Comparison of ENCODE assay signal across 8 cellular contexts in genomic region chr15:38072007-38072506, GRCh38.
DNase-seq lines count a peak whose midpoint lies in the region; ATAC-seq, FAIRE-seq and TF ChIP-seq lines count a peak whose summit lies in the region.

No MANE protein-coding gene starts in this region.

- ATAC-seq in HG03066 (IDR thresholded peaks at IDR 0.05; ENCODE audit: low read depth, unreplicated experiment): peak; percentile 16
- peak; percentile 11 for ATAC-seq in activated naive CD8-positive, alpha-beta T cell treated with anti-CD3 and anti-CD28 coated beads, Interleukin-2, amount 10 ng/mL, durations not matched to agents 7 days and 5 days (ENCODE audit: low read depth)
- ATAC-seq in stimulated activated naive CD8-positive, alpha-beta T cell treated with anti-CD3 and anti-CD28 coated beads, Interleukin-15, amount 100 ng/mL, for 72 hours: peak; percentile 34

- H3K4me3 ChIP-seq in GM12865 (ENCODE audit: low read depth, low read length): peak overlapping the region; percentile 63
- peak overlapping the region; percentile 76 for H3K4me3 ChIP-seq in iPS-18a (ENCODE audit: low read length)

- H3K9me3 ChIP-seq in iPS-18a (ENCODE audit: control insufficient read depth, low read depth, low read length): no peaks in the 10 kb centered on the region

- peaks cover 61% of the 10 kb centered on the region for H3K27me3 ChIP-seq in iPS-18a (ENCODE audit: control insufficient read depth, insufficient read depth, low read length)

- POLR2A ChIA-PET in activated naive CD8-positive, alpha-beta T cell treated with anti-CD3 and anti-CD28 coated beads, Interleukin-2, amount 10 ng/mL, durations not matched to agents 7 days and 5 days (lab: Charles Lee): no interaction called here

- no peaks in the 10 kb centered on the region for H3K36me3 ChIP-seq in iPS-18a (ENCODE audit: control insufficient read depth, low read depth, low read length)

- H3K27ac ChIP-seq in iPS-18a (ENCODE audit: low read length): no peak overlapping the region

- no peaks in the 10 kb centered on the region for H3K36me3 Mint-ChIP-seq in activated naive CD8-positive, alpha-beta T cell treated with anti-CD3 and anti-CD28 coated beads, Interleukin-2, amount 10 ng/mL, durations not matched to agents 7 days and 5 days

- no peaks in the 10 kb centered on the region for H3K9me3 Mint-ChIP-seq in activated naive CD8-positive, alpha-beta T cell treated with anti-CD3 and anti-CD28 coated beads, Interleukin-2, amount 10 ng/mL, durations not matched to agents 7 days and 5 days
- no peaks in the 10 kb centered on the region for H3K9me3 Mint-ChIP-seq in stimulated activated naive CD8-positive, alpha-beta T cell treated with anti-CD3 and anti-CD28 coated beads, Interleukin-15, amount 100 ng/mL, for 72 hours

- H3K4me1 Mint-ChIP-seq in activated naive CD8-positive, alpha-beta T cell treated with anti-CD3 and anti-CD28 coated beads, Interleukin-2, amount 10 ng/mL, durations not matched to agents 7 days and 5 days: peaks cover 27% of the 10 kb centered on the region
- H3K4me1 Mint-ChIP-seq in stimulated activated naive CD8-positive, alpha-beta T cell treated with anti-CD3 and anti-CD28 coated beads, Interleukin-15, amount 100 ng/mL, for 72 hours: peaks cover 43% of the 10 kb centered on the region

- peaks cover 57% of the 10 kb centered on the region for H3K27me3 Mint-ChIP-seq in activated naive CD8-positive, alpha-beta T cell treated with anti-CD3 and anti-CD28 coated beads, Interleukin-2, amount 10 ng/mL, durations not matched to agents 7 days and 5 days
- H3K27me3 Mint-ChIP-seq in stimulated activated naive CD8-positive, alpha-beta T cell treated with anti-CD3 and anti-CD28 coated beads, Interleukin-15, amount 100 ng/mL, for 72 hours: peaks cover 92% of the 10 kb centered on the region

- FAIRE-seq in D721Med (lab: Jason Lieb, UNC): no peak

- H3K9ac ChIP-seq in iPS-18a (ENCODE audit: low read length): peak overlapping the region; percentile 88

- peak overlapping the region; percentile 47 for H3K27ac Mint-ChIP-seq in activated naive CD8-positive, alpha-beta T cell treated with anti-CD3 and anti-CD28 coated beads, Interleukin-2, amount 10 ng/mL, durations not matched to agents 7 days and 5 days
- peak overlapping the region in 1 of 2 donors; percentile 65 for H3K27ac Mint-ChIP-seq in stimulated activated naive CD8-positive, alpha-beta T cell treated with anti-CD3 and anti-CD28 coated beads, Interleukin-15, amount 100 ng/mL, for 72 hours

- no peak for DNase-seq in GM12865 (ENCODE audit: low read depth)
- no peak for DNase-seq in activated naive CD8-positive, alpha-beta T cell treated with anti-CD3 and anti-CD28 coated beads, Interleukin-2, amount 10 ng/mL, durations not matched to agents 7 days and 5 days
- DNase-seq in stimulated activated naive CD8-positive, alpha-beta T cell treated with anti-CD3 and anti-CD28 coated beads, Interleukin-15, amount 100 ng/mL, for 72 hours: no peak
- DNase-seq in SHP77 treated with DMSO at 0.1 percent for 48 hours (lab: John Stamatoyannopoulos, UW): no peak
- DNase-seq in D721Med (ENCODE audit: insufficient read length, low spot score): no peak
- DNase-seq in AG20443 (ENCODE audit: low spot score): no peak

- H3K4me3 Mint-ChIP-seq in activated naive CD8-positive, alpha-beta T cell treated with anti-CD3 and anti-CD28 coated beads, Interleukin-2, amount 10 ng/mL, durations not matched to agents 7 days and 5 days: peak overlapping the region; percentile 75
- H3K4me3 Mint-ChIP-seq in stimulated activated naive CD8-positive, alpha-beta T cell treated with anti-CD3 and anti-CD28 coated beads, Interleukin-15, amount 100 ng/mL, for 72 hours: peak overlapping the region; percentile 77 to 84

- TF ChIP-seq CTCF in GM12865 (IDR thresholded peaks at IDR 0.05; ENCODE audit: insufficient read depth, low read depth, low read length, missing control alignments) (no peak), D721Med (IDR thresholded peaks at IDR 0.05; ENCODE audit: insufficient read depth, missing control alignments) (no peak)

- peaks cover 47% of the 10 kb centered on the region for H3K4me1 ChIP-seq in iPS-18a (ENCODE audit: control insufficient read depth, low read depth, low read length)
